ENCODE assay signal across 26 cellular contexts in genomic region chr6:54633601-54634000, GRCh38.
DNase-seq lines count a peak whose midpoint lies in the region; ATAC-seq, FAIRE-seq and TF ChIP-seq lines count a peak whose summit lies in the region.
"Had no signal": no experiment of that assay in that cellular context is flagged by ENCODE, and none has a peak within 500 bp of the region (broad histone marks: within the 10 kb centered on the region; RNA-seq: fewer than 3 reads in every experiment).

No MANE protein-coding gene starts in this region.

- intact Hi-C loops in PC-9 (cut with micrococcal nuclease; ENCODE audit: unreplicated experiment) (no loop called here), Right ventricle myocardium superior (cut with DNase I) (no loop called here)

- H3K9me3 ChIP-seq in PC-9 (ENCODE audit: insufficient read depth, low read depth) (no peaks in the 10 kb centered on the region), hepatocyte (ENCODE audit: low read depth) (no peaks in the 10 kb centered on the region), small intestine (ENCODE audit: control insufficient read depth, low read depth) (no peaks in the 10 kb centered on the region)
- H3K9me3 ChIP-seq: BE2C, MG63 had no signal

- H3K27ac ChIP-seq in PC-9 (no peak overlapping the region), hepatocyte (peak overlapping the region; percentile 25), small intestine (ENCODE audit: low read depth in 1 of 2, low read length in 1 of 2) (no peak overlapping the region)
- H3K27ac ChIP-seq: RWPE1 had no signal

- no TSS peak for BruUV-seq in PC-9 (replicated peaks; lab: Mats Ljungman, UMichigan)

- DNase-seq in HuH-7 (ENCODE audit: low spot score) (peak; percentile 5), PC-9 (no peak), hepatocyte (ENCODE audit: low spot score) (peak; percentile 23), small intestine (peak; percentile 2), Right ventricle myocardium superior (no peak), dedifferentiated amniotic fluid mesenchymal stem cell (ENCODE audit: extremely low spot score) (no peak), MV-4-11 (lab: John Stamatoyannopoulos, UW) (no peak)
- DNase-seq: ACHN; BE2C; CD8-positive, alpha-beta memory T cell; DMS153; IMR-90; KG1; MG63; NCI-H1048; NCI-H1417; NCI-H1694 treated with DMSO at 0.1 percent for 48 hours; NCI-H2081; NCI-H524; SHP77 treated with DMSO at 0.1 percent for 48 hours; SW 1271 had no signal

- H2AFZ ChIP-seq in PC-9 (no peak overlapping the region; the same call in 1 of the 2 replicates), hepatocyte (no peak overlapping the region)

- H3K27me3 ChIP-seq in PC-9 (ENCODE audit: insufficient read depth, low read depth) (no peaks in the 10 kb centered on the region), hepatocyte (no peaks in the 10 kb centered on the region), small intestine (ENCODE audit: control insufficient read depth in 2 of 2, insufficient read depth in 2 of 2, low read length in 2 of 2) (no peaks in the 10 kb centered on the region)
- H3K27me3 ChIP-seq: BE2C, MG63 had no signal

- CTCF ChIA-PET in PC-9 (lab: Charles Lee): no interaction called here

- no peak overlapping the region for H3K4me3 ChIP-seq in PC-9
- no peak overlapping the region for H3K4me3 ChIP-seq in hepatocyte
- no peak overlapping the region for H3K4me3 ChIP-seq in small intestine (ENCODE audit: low read depth in 1 of 2, low read length in 2 of 2)
- H3K4me3 ChIP-seq: MG63 had no signal

- no peak for FAIRE-seq in small intestine (lab: Jason Lieb, UNC)
- FAIRE-seq: GM18507, H54, HTR-8/SVneo had no signal

- H3K79me2 ChIP-seq in PC-9 (ENCODE audit: low read depth) (no peaks in the 10 kb centered on the region), hepatocyte (no peaks in the 10 kb centered on the region)

- POLR2A ChIA-PET in PC-9 (lab: Charles Lee; ENCODE audit: unreplicated experiment): no interaction called here

- ATAC-seq in Right ventricle myocardium superior (ENCODE audit: poor library complexity): no peak
- ATAC-seq: Panc1 had no signal

- H3K9me2 ChIP-seq in PC-9 (ENCODE audit: insufficient read depth): no peaks in the 10 kb centered on the region
- H3K9me2 ChIP-seq in hepatocyte (replicated peaks; ENCODE audit: insufficient read depth): no peaks in the 10 kb centered on the region

- H3K4me2 ChIP-seq in PC-9 (peak overlapping the region; percentile 20; the same call in 1 of the 2 replicates), hepatocyte (peak overlapping the region; percentile 60)

- H3F3A ChIP-seq in PC-9 (ENCODE audit: insufficient read depth, low read depth): no peaks in the 10 kb centered on the region

- 44% methylated on average over 4 of the region's 4 CpGs for WGBS in hepatocyte (ENCODE audit: low lambda C conversion rate, missing lambda C conversion rate)
- 24 to 53% (median 36%) methylated on average over 4 of the region's 4 CpGs for WGBS in small intestine, 3 donors

- no peaks in the 10 kb centered on the region for H3K4me1 ChIP-seq in PC-9 (replicated peaks; ENCODE audit: insufficient read depth)
- H3K4me1 ChIP-seq in hepatocyte (ENCODE audit: insufficient read depth): peaks cover 4% of the 10 kb centered on the region
- H3K4me1 ChIP-seq in small intestine (ENCODE audit: control insufficient read depth in 2 of 2, insufficient read depth in 1 of 2, low read depth in 1 of 2, low read length in 1 of 2): no peaks in the 10 kb centered on the region
- H3K4me1 ChIP-seq: BE2C had no signal

- TF ChIP-seq CTCF in PC-9 (conservative IDR thresholded peaks at IDR 0.05) (no peak), hepatocyte (IDR thresholded peaks at IDR 0.05; ENCODE audit: poor library complexity) (no peak)

- H4K20me1 ChIP-seq in PC-9 (ENCODE audit: insufficient read depth) (no peaks in the 10 kb centered on the region), hepatocyte (ENCODE audit: insufficient read depth, poor library complexity, severe bottlenecking) (no peaks in the 10 kb centered on the region)

- no peaks in the 10 kb centered on the region for H3K36me3 ChIP-seq in PC-9 (ENCODE audit: low read depth)
- no peaks in the 10 kb centered on the region for H3K36me3 ChIP-seq in hepatocyte (replicated peaks; ENCODE audit: insufficient read depth, low read depth)
- no peaks in the 10 kb centered on the region for H3K36me3 ChIP-seq in small intestine (ENCODE audit: control insufficient read depth in 2 of 2, insufficient read depth in 2 of 2, low read length in 2 of 2)
- H3K36me3 ChIP-seq: BE2C, MG63 had no signal

Comparison
In these comparisons a context has a peak if more than half of its experiments do, and no peak if none do; other contexts are left out.
1. DNase-seq: peak in HuH-7 (single experiment), hepatocyte (single experiment) and small intestine (single experiment); none in PC-9 (0 of 2), Right ventricle myocardium superior (single experiment), dedifferentiated amniotic fluid mesenchymal stem cell (single experiment) and MV-4-11 (single experiment).